33 cellular contexts compared by ENCODE assay signal in the genomic region with DNA sequence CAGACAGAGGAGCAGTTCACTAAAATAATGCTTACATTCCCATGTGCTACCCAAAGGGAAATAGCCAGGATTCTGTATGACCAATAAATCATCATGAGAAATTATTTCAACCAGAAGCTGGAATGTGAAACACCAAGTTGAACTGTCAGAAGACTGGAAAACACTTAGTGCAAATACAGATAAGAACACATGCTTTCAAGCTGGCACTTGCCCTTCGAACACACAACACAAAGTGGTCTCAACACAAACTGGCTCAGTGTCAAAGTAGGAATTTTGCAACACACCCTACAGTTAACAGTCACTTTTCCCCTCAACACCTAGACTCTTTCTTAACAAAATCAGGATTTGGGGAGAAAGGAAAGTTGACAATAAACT. TPM values are rescaled to one million over a fixed set of nuclear protein-coding genes. Genes with fewer than 3 reads are reported as not detected.
DNase-seq lines count a peak whose midpoint lies in the region; ATAC-seq, FAIRE-seq and TF ChIP-seq lines count a peak whose summit lies in the region.
"Had no signal": no experiment of that assay in that cellular context is flagged by ENCODE, and none has a peak within 500 bp of the region (broad histone marks: within the 10 kb centered on the region; RNA-seq: fewer than 3 reads in every experiment).

No MANE protein-coding gene starts in this region.

- TF ChIP-seq CTCF in HepG2 (CRISPR knock-in tag; IDR thresholded peaks at IDR 0.05) (no peak), right lobe of liver (IDR thresholded peaks at IDR 0.05) (no peak), keratinocyte (optimal IDR thresholded peaks at IDR 0.05 in 1 of 3, IDR thresholded peaks at IDR 0.05 in 1 of 3, conservative IDR thresholded peaks at IDR 0.05 in 1 of 3; ENCODE audit: extremely low read depth in 1 of 3, insufficient read depth in 2 of 3, low read length in 3 of 3) (no peak)

- no peaks in the 10 kb centered on the region for H3K9me1 ChIP-seq in keratinocyte (ENCODE audit: control insufficient read depth, extremely low read depth, insufficient read depth, low read length)

- H3K27me3 Mint-ChIP-seq in T-helper 2 cell treated with Interferon-gamma antibody and Interleukin-4, amounts not matched to agents 5 μg/mL and 100 μg/mL, for 36 hours (ENCODE audit: low read depth) = peaks cover 63% of the 10 kb centered on the region

- no peak overlapping the region for H3K4me3 Mint-ChIP-seq in T-helper 2 cell treated with Interferon-gamma antibody and Interleukin-4, amounts not matched to agents 5 μg/mL and 100 μg/mL, for 36 hours
- H3K4me3 Mint-ChIP-seq: activated naive CD8-positive, alpha-beta T cell; activated T-helper 17 cell treated with anti-CD3 and anti-CD28 coated beads, Interleukin-2, amount 50 U/mL, for 72 hours; naive B cell had no signal

- H3K9me3 Mint-ChIP-seq in T-helper 2 cell treated with Interferon-gamma antibody and Interleukin-4, amounts not matched to agents 5 μg/mL and 100 μg/mL, for 36 hours = no peaks in the 10 kb centered on the region
- H3K9me3 Mint-ChIP-seq: activated T-helper 17 cell treated with anti-CD3 and anti-CD28 coated beads, Interleukin-2, amount 50 U/mL, for 72 hours had no signal

- intact Hi-C loops in HepG2 (cut with micrococcal nuclease; ENCODE audit: unreplicated experiment) = no loop called here
- intact Hi-C loops in right lobe of liver (cut with DNase I) = no loop called here

- in situ Hi-C loops in HepG2 (cut with HindIII; ENCODE audit: extremely low pct_ligation_motif_present, low pct_unique_long_range_greater_than_20kb) = no loop called here

- H3K36me3 Mint-ChIP-seq in T-helper 2 cell treated with Interferon-gamma antibody and Interleukin-4, amounts not matched to agents 5 μg/mL and 100 μg/mL, for 36 hours (ENCODE audit: low read depth) = no peaks in the 10 kb centered on the region
- H3K36me3 Mint-ChIP-seq: naive B cell had no signal

- H3K9ac ChIP-seq in HepG2 (ENCODE audit: insufficient read depth, low read depth, low read length) = no peak overlapping the region
- no peak overlapping the region for H3K9ac ChIP-seq in keratinocyte (ENCODE audit: control insufficient read depth, extremely low read depth, insufficient read depth, low read length)

- H3K27me3 ChIP-seq in HepG2 (ENCODE audit: control insufficient read depth in 1 of 2, insufficient read depth in 2 of 2, low read length in 2 of 2) (no peaks in the 10 kb centered on the region; a peak in 2 of 5 replicates), right lobe of liver (no peaks in the 10 kb centered on the region), keratinocyte (ENCODE audit: control insufficient read depth, extremely low read depth, insufficient read depth, low read length) (peaks cover 7% of the 10 kb centered on the region)

- CTCF ChIA-PET in HepG2 (lab: Yijun Ruan, JAX; ENCODE audit: low intra/inter-chr PET ratio, low total read pairs) = no interaction called here

- H3K4me1 ChIP-seq in HepG2 (ENCODE audit: insufficient read depth, low read length) (peaks cover 25% of the 10 kb centered on the region), right lobe of liver (peaks cover 0 to 7% (median 0%) of the 10 kb centered on the region in 4 donors), keratinocyte (ENCODE audit: control insufficient read depth, extremely low read depth, insufficient read depth, low read length) (peaks cover 15% of the 10 kb centered on the region)

- WGBS in HepG2 (ENCODE audit: low lambda C conversion rate) = 0% methylated on average over 1 of the region's 1 CpG
- 44% methylated on average over 1 of the region's 1 CpG for WGBS in right lobe of liver (ENCODE audit: insufficient coverage, low coverage, low lambda C conversion rate, missing lambda C conversion rate)

- no peak overlapping the region; the same call in 1 of the 2 replicates for H3K4me2 ChIP-seq in HepG2 (ENCODE audit: low read depth, low read length)
- peak overlapping the region; percentile 36 for H3K4me2 ChIP-seq in keratinocyte (ENCODE audit: control insufficient read depth, extremely low read depth, insufficient read depth, low read depth, low read length)

- POLR2A ChIA-PET in HepG2 (lab: Yijun Ruan, JAX) = interaction anchor here (1.8 kb wide), 1 partner anchor 54 kb away, joined by 4 read pairs; no protein-coding TSS in a partner anchor

- no peaks in the 10 kb centered on the region for H3K79me2 ChIP-seq in HepG2 (ENCODE audit: insufficient read depth, low read length)
- no peaks in the 10 kb centered on the region for H3K79me2 ChIP-seq in keratinocyte (ENCODE audit: control insufficient read depth, insufficient read depth, low read length)

- FAIRE-seq in HepG2 (lab: Jason Lieb, UNC) (no peak), keratinocyte (lab: Jason Lieb, UNC) (no peak)
- FAIRE-seq: D721Med, RCC 7860 had no signal

- no peak for ATAC-seq in HepG2
- ATAC-seq in right lobe of liver = no peak
- no peak for ATAC-seq in GM18867 (IDR thresholded peaks at IDR 0.05; ENCODE audit: unreplicated experiment)
- ATAC-seq: activated T-helper 17 cell treated with anti-CD3 and anti-CD28 coated beads, Interleukin-2, amount 50 U/mL, for 72 hours had no signal

- H3K36me3 ChIP-seq in HepG2 (replicated peaks in 1 of 2; ENCODE audit: control insufficient read depth in 1 of 2, insufficient read depth in 2 of 2, low read length in 2 of 2) = no peaks in the 10 kb centered on the region
- no peaks in the 10 kb centered on the region for H3K36me3 ChIP-seq in right lobe of liver
- H3K36me3 ChIP-seq in keratinocyte (ENCODE audit: control insufficient read depth in 2 of 2, extremely low read depth in 1 of 2, insufficient read depth in 2 of 2, low read length in 2 of 2) = no peaks in the 10 kb centered on the region

- no TSS peak for BruUV-seq in HepG2 (replicated peaks; lab: Mats Ljungman, UMichigan)

- H3K27ac ChIP-seq in HepG2 (ENCODE audit: extremely low read length, insufficient read depth, low read length) (no peak overlapping the region), right lobe of liver (no peak overlapping the region), epithelial cell of prostate (peak overlapping the region; percentile 37), keratinocyte (ENCODE audit: control insufficient read depth, insufficient read depth, low read length) (no peak overlapping the region)
- H3K27ac ChIP-seq: coronary artery, VCaP had no signal

- no peak for TF ChIP-seq POLR2A in HepG2 (IDR thresholded peaks at IDR 0.05; ENCODE audit: insufficient read depth in 1 of 2, low read depth in 2 of 2, low read length in 2 of 2)
- TF ChIP-seq POLR2A in right lobe of liver (IDR thresholded peaks at IDR 0.05) = no peak

- TF ChIP-seq EP300 in HepG2 (IDR thresholded peaks at IDR 0.05; ENCODE audit: low read depth in 2 of 2, low read length in 2 of 2) (no peak), HepG2 (CRISPR knock-in tag; IDR thresholded peaks at IDR 0.05; ENCODE audit: borderline replicate concordance) (no peak)

- no peaks in the 10 kb centered on the region for H4K20me1 ChIP-seq in HepG2 (ENCODE audit: insufficient read depth, low read length)
- no peaks in the 10 kb centered on the region for H4K20me1 ChIP-seq in keratinocyte (ENCODE audit: control insufficient read depth, extremely low read depth, insufficient read depth, low read length)

- dilution Hi-C loops in keratinocyte (cut with MboI; ENCODE audit: extremely low pct_ligation_motif_present, low sequenced_read_pairs) = no loop called here

- no peak overlapping the region for H3K27ac Mint-ChIP-seq in T-helper 2 cell treated with Interferon-gamma antibody and Interleukin-4, amounts not matched to agents 5 μg/mL and 100 μg/mL, for 36 hours
- H3K27ac Mint-ChIP-seq: activated naive CD8-positive, alpha-beta T cell; activated T-helper 17 cell treated with anti-CD3 and anti-CD28 coated beads, Interleukin-2, amount 50 U/mL, for 72 hours had no signal

- H3K9me3 ChIP-seq in HepG2 (ENCODE audit: low read length) = no peaks in the 10 kb centered on the region
- no peaks in the 10 kb centered on the region for H3K9me3 ChIP-seq in right lobe of liver
- H3K9me3 ChIP-seq in keratinocyte (ENCODE audit: control insufficient read depth, low read depth, low read length) = no peaks in the 10 kb centered on the region

- peaks cover 5% of the 10 kb centered on the region for H3K4me1 Mint-ChIP-seq in T-helper 2 cell treated with Interferon-gamma antibody and Interleukin-4, amounts not matched to agents 5 μg/mL and 100 μg/mL, for 36 hours (ENCODE audit: low read depth)

- TF ChIP-seq RAD21 in HepG2 (CRISPR knock-in tag; IDR thresholded peaks at IDR 0.05) = no peak

- peak; percentile 7 for DNase-seq in HepG2 (ENCODE audit: low spot score)
- no peak for DNase-seq in right lobe of liver
- DNase-seq in epithelial cell of prostate (ENCODE audit: low read depth, low spot score) = peak; percentile 76
- DNase-seq in keratinocyte (ENCODE audit: low read depth, low spot score) = peak; percentile 44
- no peak for DNase-seq in T-helper 2 cell treated with Interferon-gamma antibody and Interleukin-4, amounts not matched to agents 5 μg/mL and 100 μg/mL, for 36 hours (ENCODE audit: low spot score)
- DNase-seq in 8988T = no peak
- DNase-seq in iPS-NIHi11 (ENCODE audit: low spot score) = no peak
- DNase-seq: activated CD4-positive, alpha-beta T cell treated with anti-CD3 and anti-CD28 coated beads, Interleukin-2, amount 50 U/mL, for 1 hour; activated CD8-positive, alpha-beta memory T cell treated with anti-CD3 and anti-CD28 coated beads, Interleukin-2, amount 50 U/mL, for 4 hours; C1 segment of cervical spinal cord; hippocampal formation; naive B cell; NCI-H1048; NCI-H2081 treated with DMSO at 0.1 percent for 48 hours; NCI-H446; NK-92 treated with Interleukin-12 subunit alpha and Interleukin-12 subunit beta, amount 100 ng/mL, for 24 hours; occipital lobe; stimulated activated CD4-positive, alpha-beta T cell treated with anti-CD3 and anti-CD28 coated beads, Interleukin-12 subunit alpha, Interleukin-12 subunit beta, amount 100 ng/mL, for 4 hours; stimulated activated CD4-positive, alpha-beta T cell treated with anti-CD3 and anti-CD28 coated beads, Interleukin-4, amount 100 ng/mL, for 4 hours; T-helper 2 cell; trophoblast cell had no signal

- H3K4me3 ChIP-seq in HepG2 (replicated peaks in 1 of 3; ENCODE audit: insufficient read depth in 1 of 3, low read depth in 2 of 3, low read length in 3 of 3) (no peak overlapping the region), right lobe of liver (no peak overlapping the region), keratinocyte (ENCODE audit: control insufficient read depth in 2 of 3, extremely low read depth in 1 of 3, insufficient read depth in 2 of 3, low read depth in 1 of 3, low read length in 3 of 3) (no peak overlapping the region)
- H3K4me3 ChIP-seq: coronary artery had no signal

- H2AFZ ChIP-seq in HepG2 (ENCODE audit: low read length) (no peak overlapping the region), keratinocyte (ENCODE audit: control insufficient read depth, low read length) (no peak overlapping the region)

RNA-seq across cellular contexts. Expression of a gene that starts 1.3 kb away (rescaled TPM):
- total RNA-seq in HepG2 (2016; rRNA removed; fragmentation: Illumina TruSeq; extraction: Trizol) = not detected in 2 replicates
- not detected in 2 replicates for total RNA-seq in HepG2 (2016; cell fraction: cytosol; rRNA removed; fragmentation: Illumina TruSeq; extraction: Trizol; ENCODE audit: low read depth)
- not detected in 2 replicates for total RNA-seq in HepG2 (2016; cell fraction: insoluble cytoplasmic fraction; rRNA removed; fragmentation: Illumina TruSeq; extraction: Trizol)
- not detected in 2 replicates for total RNA-seq in HepG2 (2016; cell fraction: membrane; rRNA removed; fragmentation: Illumina TruSeq; extraction: Trizol)
- not detected in 2 replicates for total RNA-seq in HepG2 (2016; cell fraction: nucleus; rRNA removed; fragmentation: Illumina TruSeq; extraction: Trizol)
- polyA plus RNA-seq in HepG2 (2011; rRNA removed) = not detected in 2 replicates
- not detected in 2 replicates for polyA plus RNA-seq in HepG2 (2011; cell fraction: cytosol; rRNA removed)
- not detected in 2 replicates for polyA plus RNA-seq in HepG2 (2011; cell fraction: nucleus; rRNA removed)
- not detected in 2 replicates for polyA plus RNA-seq in HepG2 (2012)
- not detected in 2 replicates for polyA plus RNA-seq in HepG2 (2016; cell fraction: cytosol; fragmentation: Illumina TruSeq; extraction: Trizol; ENCODE audit: low read depth)
- polyA plus RNA-seq in HepG2 (2016; cell fraction: insoluble cytoplasmic fraction; fragmentation: Illumina TruSeq; extraction: Trizol; ENCODE audit: low read depth) = not detected in 2 replicates
- not detected in 2 replicates for polyA plus RNA-seq in HepG2 (2016; cell fraction: membrane; fragmentation: Illumina TruSeq; extraction: Trizol; ENCODE audit: low read depth)
- polyA plus RNA-seq in HepG2 (2016; cell fraction: nucleus; fragmentation: Illumina TruSeq; extraction: Trizol; ENCODE audit: insufficient read depth, low read depth) = not detected in 2 replicates
- not detected in 2 replicates for polyA minus RNA-seq in HepG2 (2011; rRNA and poly(A)+ RNA removed; ENCODE audit: low replicate concordance)
- not detected in 2 replicates for polyA minus RNA-seq in HepG2 (2011; cell fraction: cytosol; rRNA and poly(A)+ RNA removed)
- polyA minus RNA-seq in HepG2 (2011; cell fraction: nucleus; rRNA and poly(A)+ RNA removed) = under 0.01 TPM in 1 of 2 replicates, not detected in the other
- not detected for total RNA-seq in right lobe of liver
- not detected in 3 replicates for polyA plus RNA-seq in keratinocyte
- polyA plus RNA-seq in keratinocyte (2011; ENCODE audit: low read depth) = not detected
- polyA plus RNA-seq in keratinocyte (2011; cell fraction: cytosol; rRNA removed) = not detected in 2 replicates
- polyA plus RNA-seq in keratinocyte (2011; cell fraction: nucleus; rRNA removed) = not detected in 2 replicates
- polyA plus RNA-seq in keratinocyte (2012; ENCODE audit: low replicate concordance) = 0.01 and 0.10 TPM in 2 replicates
- polyA minus RNA-seq in keratinocyte = not detected in 3 replicates
- not detected for polyA minus RNA-seq in keratinocyte (2011; cell fraction: cytosol; rRNA and poly(A)+ RNA removed)
- polyA minus RNA-seq in keratinocyte (2011; cell fraction: nucleus; rRNA and poly(A)+ RNA removed) = not detected in 2 replicates
- total RNA-seq: A673; activated T-helper 17 cell treated with anti-CD3 and anti-CD28 coated beads, Interleukin-2, amount 50 U/mL, for 72 hours; H4; LHCN-M2; lung microvascular endothelial cell; renal cortical epithelial cell had no signal

RNA-seq across cellular contexts. Expression of a gene that starts 4.9 kb away (rescaled TPM):
- total RNA-seq in HepG2 (2016; rRNA removed; fragmentation: Illumina TruSeq; extraction: Trizol) = 2.7 and 2.9 TPM in 2 replicates
- total RNA-seq in HepG2 (2016; cell fraction: cytosol; rRNA removed; fragmentation: Illumina TruSeq; extraction: Trizol; ENCODE audit: low read depth) = 3.1 and 4.9 TPM in 2 replicates
- total RNA-seq in HepG2 (2016; cell fraction: insoluble cytoplasmic fraction; rRNA removed; fragmentation: Illumina TruSeq; extraction: Trizol) = 2.6 and 3.0 TPM in 2 replicates
- total RNA-seq in HepG2 (2016; cell fraction: membrane; rRNA removed; fragmentation: Illumina TruSeq; extraction: Trizol) = 2.5 and 2.6 TPM in 2 replicates
- total RNA-seq in HepG2 (2016; cell fraction: nucleus; rRNA removed; fragmentation: Illumina TruSeq; extraction: Trizol) = 3.3 and 3.8 TPM in 2 replicates
- 3.0 and 3.5 TPM in 2 replicates for polyA plus RNA-seq in HepG2 (2011; rRNA removed)
- polyA plus RNA-seq in HepG2 (2011; cell fraction: cytosol; rRNA removed) = 2.4 TPM in 2 replicates
- 3.2 and 3.8 TPM in 2 replicates for polyA plus RNA-seq in HepG2 (2011; cell fraction: nucleus; rRNA removed)
- 3.0 and 3.3 TPM in 2 replicates for polyA plus RNA-seq in HepG2 (2012)
- 0.59 and 0.61 TPM in 2 replicates for polyA plus RNA-seq in HepG2 (2016; cell fraction: cytosol; fragmentation: Illumina TruSeq; extraction: Trizol; ENCODE audit: low read depth)
- polyA plus RNA-seq in HepG2 (2016; cell fraction: insoluble cytoplasmic fraction; fragmentation: Illumina TruSeq; extraction: Trizol; ENCODE audit: low read depth) = 4.2 and 4.9 TPM in 2 replicates
- polyA plus RNA-seq in HepG2 (2016; cell fraction: membrane; fragmentation: Illumina TruSeq; extraction: Trizol; ENCODE audit: low read depth) = 2.1 and 2.3 TPM in 2 replicates
- 6.8 and 8.2 TPM in 2 replicates for polyA plus RNA-seq in HepG2 (2016; cell fraction: nucleus; fragmentation: Illumina TruSeq; extraction: Trizol; ENCODE audit: insufficient read depth, low read depth)
- 1.8 and 2.1 TPM in 2 replicates for polyA minus RNA-seq in HepG2 (2011; rRNA and poly(A)+ RNA removed; ENCODE audit: low replicate concordance)
- 1.5 and 1.6 TPM in 2 replicates for polyA minus RNA-seq in HepG2 (2011; cell fraction: cytosol; rRNA and poly(A)+ RNA removed)
- 3.1 TPM in 2 replicates for polyA minus RNA-seq in HepG2 (2011; cell fraction: nucleus; rRNA and poly(A)+ RNA removed)
- 1 to 10 TPM; 3.7 to 6.5 (median 4.7) TPM for total RNA-seq in right lobe of liver
- 3.6 to 6.0 TPM (median 4.7 TPM) in 3 replicates for polyA plus RNA-seq in keratinocyte
- polyA plus RNA-seq in keratinocyte (2011; ENCODE audit: low read depth) = 42.0 TPM
- polyA plus RNA-seq in keratinocyte (2011; cell fraction: cytosol; rRNA removed) = 4.4 and 4.5 TPM in 2 replicates
- polyA plus RNA-seq in keratinocyte (2011; cell fraction: nucleus; rRNA removed) = 8.7 and 9.3 TPM in 2 replicates
- 4.8 and 7.2 TPM in 2 replicates for polyA plus RNA-seq in keratinocyte (2012; ENCODE audit: low replicate concordance)
- 1.7 to 2.9 TPM (median 2.2 TPM) in 3 replicates for polyA minus RNA-seq in keratinocyte
- 2.1 TPM for polyA minus RNA-seq in keratinocyte (2011; cell fraction: cytosol; rRNA and poly(A)+ RNA removed)
- 2.5 and 2.9 TPM in 2 replicates for polyA minus RNA-seq in keratinocyte (2011; cell fraction: nucleus; rRNA and poly(A)+ RNA removed)

Comparison
In these comparisons a context has a peak if more than half of its experiments do, and no peak if none do; other contexts are left out.
1. DNase-seq: peak in HepG2 (single experiment), epithelial cell of prostate (single experiment) and keratinocyte (single experiment); none in right lobe of liver (0 of 3), T-helper 2 cell treated with Interferon-gamma antibody and Interleukin-4, amounts not matched to agents 5 μg/mL and 100 μg/mL, for 36 hours (single experiment), 8988T (single experiment) and iPS-NIHi11 (single experiment).